Comparison of ENCODE assay signal across 10 cellular contexts in genomic region chr4:90842960-90843359, GRCh38.
DNase-seq lines count a peak whose midpoint lies in the region; ATAC-seq, FAIRE-seq and TF ChIP-seq lines count a peak whose summit lies in the region.
"Had no signal": no experiment of that assay in that cellular context is flagged by ENCODE, and none has a peak within 500 bp of the region (broad histone marks: within the 10 kb centered on the region; RNA-seq: fewer than 3 reads in every experiment).

No MANE protein-coding gene starts in this region.

- no peak overlapping the region for H3K27ac ChIP-seq in mammary epithelial cell (ENCODE audit: insufficient read depth, low read depth, low read length)

- POLR2A ChIA-PET in WTC11 (lab: Charles Lee), result no interaction called here

- H3K9me3 Mint-ChIP-seq in WTC11, result peaks cover 5% of the 10 kb centered on the region; the same call in 1 of the 2 replicates
- no peaks in the 10 kb centered on the region for H3K9me3 Mint-ChIP-seq in activated CD8-positive, alpha-beta memory T cell treated with anti-CD3 and anti-CD28 coated beads, Interleukin-2, amount 10 ng/mL, durations not matched to agents 7 days and 5 days (ENCODE audit: low read depth)

- in situ Hi-C loops in mammary epithelial cell (cut with MboI; ENCODE audit: low sequenced_read_pairs in 2 of 2), result no loop called here

- no peaks in the 10 kb centered on the region for H4K20me1 ChIP-seq in mammary epithelial cell (ENCODE audit: insufficient read depth, low read length)

- CTCF ChIA-PET in mammary epithelial cell (lab: Charles Lee; ENCODE audit: low non-redundant PET) (no interaction called here), WTC11 (lab: Charles Lee) (no interaction called here)
- CTCF ChIA-PET in activated CD8-positive, alpha-beta memory T cell treated with anti-CD3 and anti-CD28 coated beads, Interleukin-2, amount 10 ng/mL, durations not matched to agents 7 days and 5 days (lab: Charles Lee), result no interaction called here

- no peaks in the 10 kb centered on the region for H3K9me3 ChIP-seq in mammary epithelial cell (replicated peaks; ENCODE audit: insufficient read depth, low read length)
- H3K9me3 ChIP-seq: SK-N-SH had no signal

- DNase-seq in mammary epithelial cell (peak; percentile 72), WTC11 (ENCODE audit: low spot score) (no peak), H54 (ENCODE audit: insufficient read length, low spot score) (no peak), NCI-H748 treated with DMSO at 0.1 percent for 48 hours (lab: John Stamatoyannopoulos, UW) (no peak)
- no peak for DNase-seq in activated CD8-positive, alpha-beta memory T cell treated with anti-CD3 and anti-CD28 coated beads, Interleukin-2, amount 10 ng/mL, durations not matched to agents 7 days and 5 days
- DNase-seq: GF-D8, SK-N-SH had no signal

- dilution Hi-C loops in mammary epithelial cell (cut with HindIII; ENCODE audit: low sequenced_read_pairs), result no loop called here

- FAIRE-seq in H54 (lab: Jason Lieb, UNC), result no peak

- ATAC-seq in GM18498 (IDR thresholded peaks at IDR 0.05; ENCODE audit: unreplicated experiment) (peak; percentile 97), GM21381 (IDR thresholded peaks at IDR 0.05; ENCODE audit: unreplicated experiment) (peak; percentile 95), HG03064 (IDR thresholded peaks at IDR 0.05; ENCODE audit: low read depth, unreplicated experiment) (peak; percentile 98), WTC11 (no peak)
- ATAC-seq in activated CD8-positive, alpha-beta memory T cell treated with anti-CD3 and anti-CD28 coated beads, Interleukin-2, amount 10 ng/mL, durations not matched to agents 7 days and 5 days, result no peak

- H3K4me1 ChIP-seq in mammary epithelial cell (ENCODE audit: insufficient read depth, low read length), result peaks cover 24% of the 10 kb centered on the region

- no peak overlapping the region for H3K4me3 ChIP-seq in mammary epithelial cell (replicated peaks in 1 of 3; ENCODE audit: insufficient read depth in 1 of 3, low read depth in 2 of 3, low read length in 3 of 3)

- no peak overlapping the region for H3K4me2 ChIP-seq in mammary epithelial cell (ENCODE audit: insufficient read depth, low read depth, low read length)
- H3K4me2 ChIP-seq: SK-N-SH had no signal

- no peak overlapping the region for H2AFZ ChIP-seq in mammary epithelial cell (ENCODE audit: low read depth, low read length)

- no peak for TF ChIP-seq CTCF in mammary epithelial cell (conservative IDR thresholded peaks at IDR 0.05 in 1 of 2, IDR thresholded peaks at IDR 0.05 in 1 of 2; ENCODE audit: extremely low read depth in 1 of 2, insufficient read depth in 1 of 2, low read depth in 1 of 2, low read length in 2 of 2)
- TF ChIP-seq CTCF in WTC11 (IDR thresholded peaks at IDR 0.05), result no peak

- BruUV-seq in mammary epithelial cell (replicated peaks; lab: Mats Ljungman, UMichigan), result no TSS peak

- 6% methylated on average over 2 of the region's 2 CpGs for WGBS in mammary epithelial cell (ENCODE audit: low coverage, missing lambda C conversion rate)

- H3K27me3 ChIP-seq in mammary epithelial cell (ENCODE audit: insufficient read depth, low read length), result no peaks in the 10 kb centered on the region

- H3K4me1 Mint-ChIP-seq in WTC11, result peaks cover 23% of the 10 kb centered on the region
- no peaks in the 10 kb centered on the region for H3K4me1 Mint-ChIP-seq in activated CD8-positive, alpha-beta memory T cell treated with anti-CD3 and anti-CD28 coated beads, Interleukin-2, amount 10 ng/mL, durations not matched to agents 7 days and 5 days

- no peaks in the 10 kb centered on the region for H3K27me3 Mint-ChIP-seq in WTC11 (ENCODE audit: low read depth)
- H3K27me3 Mint-ChIP-seq in activated CD8-positive, alpha-beta memory T cell treated with anti-CD3 and anti-CD28 coated beads, Interleukin-2, amount 10 ng/mL, durations not matched to agents 7 days and 5 days, result no peaks in the 10 kb centered on the region

- no peak overlapping the region for H3K4me3 Mint-ChIP-seq in WTC11
- H3K4me3 Mint-ChIP-seq in activated CD8-positive, alpha-beta memory T cell treated with anti-CD3 and anti-CD28 coated beads, Interleukin-2, amount 10 ng/mL, durations not matched to agents 7 days and 5 days, result no peak overlapping the region

- no peak overlapping the region for H3K27ac Mint-ChIP-seq in WTC11
- H3K27ac Mint-ChIP-seq in activated CD8-positive, alpha-beta memory T cell treated with anti-CD3 and anti-CD28 coated beads, Interleukin-2, amount 10 ng/mL, durations not matched to agents 7 days and 5 days, result no peak overlapping the region

- no peaks in the 10 kb centered on the region for H3K36me3 Mint-ChIP-seq in WTC11
- H3K36me3 Mint-ChIP-seq in activated CD8-positive, alpha-beta memory T cell treated with anti-CD3 and anti-CD28 coated beads, Interleukin-2, amount 10 ng/mL, durations not matched to agents 7 days and 5 days, result no peaks in the 10 kb centered on the region

- intact Hi-C loops in mammary epithelial cell (cut with micrococcal nuclease), result no loop called here

- H3K79me2 ChIP-seq in mammary epithelial cell (ENCODE audit: insufficient read depth, low read length), result no peaks in the 10 kb centered on the region

- TF ChIP-seq POLR2A in H54 (IDR thresholded peaks at IDR 0.05; ENCODE audit: low read depth, low read length), result no peak

- no peak overlapping the region for H3K9ac ChIP-seq in mammary epithelial cell (ENCODE audit: insufficient read depth, low read length)
- H3K9ac ChIP-seq: SK-N-SH had no signal

- no peaks in the 10 kb centered on the region for H3K36me3 ChIP-seq in mammary epithelial cell (ENCODE audit: insufficient read depth, low read length)

TF ChIP-seq in WTC11, 78 proteins besides CTCF, POLR2A, EP300 and RAD21:
- TF ChIP-seq CBFB (CRISPR knock-in tag; IDR thresholded peaks at IDR 0.05; ENCODE audit: low read depth) (no peak), MLX (CRISPR knock-in tag; IDR thresholded peaks at IDR 0.05) (no peak), MXD4 (CRISPR knock-in tag; IDR thresholded peaks at IDR 0.05; ENCODE audit: borderline replicate concordance) (no peak), NR1H2 (CRISPR knock-in tag; IDR thresholded peaks at IDR 0.05) (no peak)

Comparison
In these comparisons a context has a peak if more than half of its experiments do, and no peak if none do; other contexts are left out.
1. ATAC-seq: peak in GM18498 (single experiment), GM21381 (single experiment) and HG03064 (single experiment); none in WTC11 (single experiment) and activated CD8-positive, alpha-beta memory T cell treated with anti-CD3 and anti-CD28 coated beads, Interleukin-2, amount 10 ng/mL, durations not matched to agents 7 days and 5 days (single experiment).